1 cellular context compared by ENCODE assay signal in the genomic region with DNA sequence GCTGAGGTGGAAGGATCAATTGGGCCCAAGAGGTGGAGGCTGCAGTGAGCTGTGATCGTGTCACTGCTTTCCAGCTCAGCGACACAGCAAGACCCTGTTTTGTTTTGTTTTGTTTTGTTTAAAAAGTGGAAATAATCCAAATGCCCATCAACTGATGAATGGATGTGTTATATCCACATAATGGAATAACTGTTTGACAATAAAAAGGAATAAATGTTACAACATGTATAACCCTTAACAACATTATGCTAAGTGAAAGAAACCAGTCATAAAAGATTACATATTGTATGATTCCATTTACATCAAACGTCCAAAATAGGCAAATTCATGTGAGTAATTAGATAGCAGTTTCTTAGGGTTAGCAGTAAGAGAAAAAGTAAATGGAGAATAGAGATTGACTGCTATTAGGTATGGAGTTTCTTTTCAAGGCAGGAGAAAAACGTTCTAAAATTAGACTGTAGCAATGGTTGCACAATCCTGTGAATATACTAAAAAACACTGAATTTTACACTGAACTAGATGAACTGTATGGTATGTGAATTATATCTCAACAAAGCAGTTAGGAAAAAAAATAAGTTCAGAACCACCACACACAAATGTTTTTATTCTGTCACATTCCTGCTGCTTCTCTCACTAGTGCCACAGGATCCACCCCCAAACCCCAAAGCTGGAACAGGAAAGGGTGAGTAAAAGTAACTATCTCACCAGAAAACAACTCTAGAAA.
TF ChIP-seq lines count a peak whose summit lies in the region.

No MANE protein-coding gene starts in this region.

TF ChIP-seq in HEK293, 187 proteins besides CTCF, POLR2A, EP300 and RAD21 (continued from another document):
- TF ChIP-seq ZNF18 (tag by site-specific recombination; IDR thresholded peaks at IDR 0.05) (no peak), ZNF549 (tag by site-specific recombination; IDR thresholded peaks at IDR 0.05) (no peak), ZNF514 (tag by site-specific recombination; IDR thresholded peaks at IDR 0.05) (no peak), PRDM6 (tag by site-specific recombination; IDR thresholded peaks at IDR 0.05) (peak; percentile 45; the same call in 1 of the 2 replicates), ZNF555 (tag by site-specific recombination; conservative IDR thresholded peaks at IDR 0.05) (no peak)
TF ChIP-seq in HEK293: peak in this region for 3.
